In the genomic region with DNA sequence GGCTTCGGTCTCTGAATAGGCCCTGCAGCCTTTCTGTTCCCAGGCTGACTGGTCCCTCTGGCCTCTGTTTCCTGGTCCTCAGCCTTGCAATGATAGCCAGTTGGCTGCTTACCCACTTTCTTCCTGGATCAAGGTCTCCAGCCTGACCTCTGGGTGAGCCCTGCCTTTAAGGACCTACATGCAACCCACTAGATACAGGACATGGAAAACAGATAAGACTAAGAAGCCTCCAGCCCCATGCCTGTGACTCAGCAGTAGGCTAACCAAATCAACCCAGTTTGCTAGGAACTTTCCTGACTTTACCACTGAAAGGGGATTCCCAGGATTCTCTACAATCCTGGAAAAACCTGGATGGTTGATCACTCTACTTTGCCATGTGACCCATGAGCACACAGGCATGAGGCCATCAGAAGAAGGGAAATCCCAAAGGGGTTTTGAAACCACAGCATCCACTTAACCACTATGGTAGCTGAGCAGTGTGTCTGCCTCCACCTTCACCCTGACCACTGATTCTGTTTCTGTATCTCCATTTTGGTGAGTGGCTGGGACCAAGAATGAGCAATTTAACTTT, we compare ENCODE assay signal across 9 cellular contexts.
DNase-seq lines count a peak whose midpoint lies in the region; ATAC-seq and TF ChIP-seq lines count a peak whose summit lies in the region.
"Had no signal": no experiment of that assay in that cellular context is flagged by ENCODE, and none has a peak within 500 bp of the region (broad histone marks: within the 10 kb centered on the region; RNA-seq: fewer than 3 reads in every experiment).

No MANE protein-coding gene starts in this region.

- H3K4me3 Mint-ChIP-seq in activated CD4-positive, alpha-beta T cell treated with anti-CD3 and anti-CD28 coated beads for 36 hours, result no peak overlapping the region
- H3K4me3 Mint-ChIP-seq in activated CD4-positive, alpha-beta T cell treated with anti-CD3 and anti-CD28 coated beads, Interleukin-2, amount 10 ng/mL, durations not matched to agents 7 days and 5 days, result no peak overlapping the region
- H3K4me3 Mint-ChIP-seq in endothelial cell (ENCODE audit: unreplicated experiment), result no peak overlapping the region
- H3K4me3 Mint-ChIP-seq: activated T-helper 1 cell treated with anti-CD3 and anti-CD28 coated beads, Interleukin-12 subunit alpha, Interleukin-12 subunit beta, Interleukin-2, Interleukin-4 antibody, amounts not matched to agents 30 ng/mL and 10 ng/mL and 1 ng/mL, durations not matched to agents 14 hours and 24 hours and 36 hours had no signal

- DNase-seq in activated CD4-positive, alpha-beta T cell treated with anti-CD3 and anti-CD28 coated beads for 36 hours, result no peak
- DNase-seq in activated CD4-positive, alpha-beta T cell treated with anti-CD3 and anti-CD28 coated beads, Interleukin-2, amount 10 ng/mL, durations not matched to agents 7 days and 5 days, result no peak
- DNase-seq in Panc1 (ENCODE audit: low read depth, low spot score) (no peak), glomerular endothelial cell (ENCODE audit: extremely low read depth, low read depth, low spot score) (peak; percentile 48), stomach (peak; percentile 37), endothelial cell (ENCODE audit: low spot score) (no peak), epidermal melanocyte (ENCODE audit: insufficient read length, low spot score) (no peak)
- no peak for DNase-seq in activated naive CD4-positive, alpha-beta T cell treated with Interleukin-2 at 50 U/mL for 16 hours

- H3K36me3 ChIP-seq in Panc1 (ENCODE audit: control insufficient read depth, insufficient read depth, low read length) (no peaks in the 10 kb centered on the region), stomach (no peaks in the 10 kb centered on the region)

- H3K27ac ChIP-seq in Panc1 (ENCODE audit: low read length), result no peak overlapping the region
- H3K27ac ChIP-seq in stomach, result no peak overlapping the region

- WGBS in stomach, 5 donors, result 68 to 86% (median 75%) methylated on average over 1 of the region's 1 CpG

- in situ Hi-C loops in Panc1 (cut with HindIII; ENCODE audit: low pct_unique_long_range_greater_than_20kb, low sequenced_read_pairs), result no loop called here

- no TSS peak for BruUV-seq in Panc1 (replicated peaks; lab: Mats Ljungman, UMichigan)

- CTCF ChIA-PET in activated CD4-positive, alpha-beta T cell treated with anti-CD3 and anti-CD28 coated beads for 36 hours (lab: Charles Lee), result no interaction called here
- CTCF ChIA-PET in activated CD4-positive, alpha-beta T cell treated with anti-CD3 and anti-CD28 coated beads, Interleukin-2, amount 10 ng/mL, durations not matched to agents 7 days and 5 days (lab: Charles Lee), result no interaction called here
- CTCF ChIA-PET in Panc1 (lab: Charles Lee), result no interaction called here

- H3K27me3 ChIP-seq in Panc1 (ENCODE audit: control insufficient read depth, insufficient read depth, low read length) (no peaks in the 10 kb centered on the region), stomach (no peaks in the 10 kb centered on the region)

- H3K9me3 Mint-ChIP-seq in activated CD4-positive, alpha-beta T cell treated with anti-CD3 and anti-CD28 coated beads for 36 hours (ENCODE audit: low read depth), result no peaks in the 10 kb centered on the region
- H3K9me3 Mint-ChIP-seq in activated CD4-positive, alpha-beta T cell treated with anti-CD3 and anti-CD28 coated beads, Interleukin-2, amount 10 ng/mL, durations not matched to agents 7 days and 5 days, result peaks cover 6% of the 10 kb centered on the region
- no peaks in the 10 kb centered on the region for H3K9me3 Mint-ChIP-seq in endothelial cell (ENCODE audit: unreplicated experiment)
- H3K9me3 Mint-ChIP-seq: activated T-helper 1 cell treated with anti-CD3 and anti-CD28 coated beads, Interleukin-12 subunit alpha, Interleukin-12 subunit beta, Interleukin-2, Interleukin-4 antibody, amounts not matched to agents 30 ng/mL and 10 ng/mL and 1 ng/mL, durations not matched to agents 14 hours and 24 hours and 36 hours had no signal

- intact Hi-C loops in activated CD4-positive, alpha-beta T cell treated with anti-CD3 and anti-CD28 coated beads for 36 hours (cut with DNase I, micrococcal nuclease), result no loop called here
- intact Hi-C loops in Panc1 (cut with micrococcal nuclease; ENCODE audit: unreplicated experiment) (no loop called here), stomach (cut with DNase I; ENCODE audit: low total_unique reads) (no loop called here)

- no peaks in the 10 kb centered on the region for H3K27me3 Mint-ChIP-seq in activated CD4-positive, alpha-beta T cell treated with anti-CD3 and anti-CD28 coated beads for 36 hours
- no peaks in the 10 kb centered on the region for H3K27me3 Mint-ChIP-seq in activated CD4-positive, alpha-beta T cell treated with anti-CD3 and anti-CD28 coated beads, Interleukin-2, amount 10 ng/mL, durations not matched to agents 7 days and 5 days
- H3K27me3 Mint-ChIP-seq in endothelial cell (ENCODE audit: unreplicated experiment), result peaks cover 3% of the 10 kb centered on the region

- no peaks in the 10 kb centered on the region for H3K36me3 Mint-ChIP-seq in activated CD4-positive, alpha-beta T cell treated with anti-CD3 and anti-CD28 coated beads for 36 hours (ENCODE audit: low read depth)
- H3K36me3 Mint-ChIP-seq in activated CD4-positive, alpha-beta T cell treated with anti-CD3 and anti-CD28 coated beads, Interleukin-2, amount 10 ng/mL, durations not matched to agents 7 days and 5 days (ENCODE audit: low read depth), result no peaks in the 10 kb centered on the region
- H3K36me3 Mint-ChIP-seq in endothelial cell (ENCODE audit: low read depth, unreplicated experiment), result no peaks in the 10 kb centered on the region

- H3K4me1 ChIP-seq in Panc1 (ENCODE audit: control insufficient read depth, insufficient read depth, low read length) (no peaks in the 10 kb centered on the region), stomach (peaks cover 0 to 14% (median 0%) of the 10 kb centered on the region in 4 donors)

- H3K27ac Mint-ChIP-seq in activated CD4-positive, alpha-beta T cell treated with anti-CD3 and anti-CD28 coated beads for 36 hours, result no peak overlapping the region
- H3K27ac Mint-ChIP-seq in activated CD4-positive, alpha-beta T cell treated with anti-CD3 and anti-CD28 coated beads, Interleukin-2, amount 10 ng/mL, durations not matched to agents 7 days and 5 days, result no peak overlapping the region
- H3K27ac Mint-ChIP-seq in endothelial cell (ENCODE audit: unreplicated experiment), result no peak overlapping the region
- H3K27ac Mint-ChIP-seq: activated T-helper 1 cell treated with anti-CD3 and anti-CD28 coated beads, Interleukin-12 subunit alpha, Interleukin-12 subunit beta, Interleukin-2, Interleukin-4 antibody, amounts not matched to agents 30 ng/mL and 10 ng/mL and 1 ng/mL, durations not matched to agents 14 hours and 24 hours and 36 hours had no signal

- H3K9me3 ChIP-seq in Panc1 (ENCODE audit: control insufficient read depth, insufficient read depth, low read depth, low read length) (no peaks in the 10 kb centered on the region), stomach (no peaks in the 10 kb centered on the region)

- TF ChIP-seq POLR2A in stomach (IDR thresholded peaks at IDR 0.05), result no peak

- H3K4me3 ChIP-seq in Panc1 (ENCODE audit: low read depth in 2 of 2, low read length in 2 of 2) (no peak overlapping the region), stomach (no peak overlapping the region)

- TF ChIP-seq EP300 in stomach (IDR thresholded peaks at IDR 0.05), result no peak

- no peaks in the 10 kb centered on the region for H3K4me1 Mint-ChIP-seq in activated CD4-positive, alpha-beta T cell treated with anti-CD3 and anti-CD28 coated beads for 36 hours
- no peaks in the 10 kb centered on the region for H3K4me1 Mint-ChIP-seq in activated CD4-positive, alpha-beta T cell treated with anti-CD3 and anti-CD28 coated beads, Interleukin-2, amount 10 ng/mL, durations not matched to agents 7 days and 5 days
- H3K4me1 Mint-ChIP-seq in endothelial cell (ENCODE audit: unreplicated experiment), result peaks cover 25% of the 10 kb centered on the region

- POLR2A ChIA-PET in activated CD4-positive, alpha-beta T cell treated with anti-CD3 and anti-CD28 coated beads for 36 hours (lab: Charles Lee), result no interaction called here
- POLR2A ChIA-PET in activated CD4-positive, alpha-beta T cell treated with anti-CD3 and anti-CD28 coated beads, Interleukin-2, amount 10 ng/mL, durations not matched to agents 7 days and 5 days (lab: Charles Lee), result no interaction called here
- POLR2A ChIA-PET in Panc1 (lab: Charles Lee), result no interaction called here

- ATAC-seq in activated CD4-positive, alpha-beta T cell treated with anti-CD3 and anti-CD28 coated beads for 36 hours, result peak; percentile 44
- ATAC-seq in Panc1, result peak; percentile 26

- TF ChIP-seq CTCF in Panc1 (IDR thresholded peaks at IDR 0.05) (no peak), stomach (IDR thresholded peaks at IDR 0.05) (no peak), endothelial cell (IDR thresholded peaks at IDR 0.05; ENCODE audit: unreplicated experiment) (no peak)

Comparison
In these comparisons a context has a peak if more than half of its experiments do, and no peak if none do; other contexts are left out.
1. DNase-seq: peak in glomerular endothelial cell (single experiment) and stomach (single experiment); none in activated CD4-positive, alpha-beta T cell treated with anti-CD3 and anti-CD28 coated beads for 36 hours (single experiment), activated CD4-positive, alpha-beta T cell treated with anti-CD3 and anti-CD28 coated beads, Interleukin-2, amount 10 ng/mL, durations not matched to agents 7 days and 5 days (single experiment), Panc1 (single experiment), endothelial cell (single experiment), activated naive CD4-positive, alpha-beta T cell treated with Interleukin-2 at 50 U/mL for 16 hours (single experiment) and epidermal melanocyte (single experiment).